ENCODE assay signal across 6 cellular contexts in the genomic region with DNA sequence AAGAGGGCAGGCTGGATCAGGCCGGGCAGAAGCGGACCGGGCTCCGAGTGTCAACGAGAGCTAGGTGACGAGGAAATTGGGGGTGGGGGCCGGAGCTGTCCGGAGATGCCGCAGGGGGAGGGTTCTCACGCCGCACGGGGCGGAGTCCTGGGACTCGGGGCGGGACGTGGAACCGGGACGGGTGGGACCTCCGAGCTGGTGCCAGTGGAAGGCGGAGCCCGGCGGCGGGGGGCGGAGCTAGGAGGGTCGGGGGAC. TPM values are rescaled to one million over a fixed set of nuclear protein-coding genes. Genes with fewer than 3 reads are reported as not detected.
DNase-seq lines count a peak whose midpoint lies in the region; TF ChIP-seq lines count a peak whose summit lies in the region.

No MANE protein-coding gene starts in this region.

- H3K9me3 Mint-ChIP-seq in T-helper 2 cell treated with Interferon-gamma antibody and Interleukin-4, amounts not matched to agents 5 μg/mL and 100 μg/mL, for 36 hours, result no peaks in the 10 kb centered on the region
- no peaks in the 10 kb centered on the region for H3K9me3 Mint-ChIP-seq in osteocyte (ENCODE audit: unreplicated experiment)

- TF ChIP-seq CTCF in osteocyte (IDR thresholded peaks at IDR 0.05), result no peak

- H3K36me3 Mint-ChIP-seq in T-helper 2 cell treated with Interferon-gamma antibody and Interleukin-4, amounts not matched to agents 5 μg/mL and 100 μg/mL, for 36 hours (ENCODE audit: low read depth), result peaks cover 36% of the 10 kb centered on the region
- H3K36me3 Mint-ChIP-seq in osteocyte (ENCODE audit: unreplicated experiment), result peaks cover 12% of the 10 kb centered on the region

- peaks cover 24% of the 10 kb centered on the region for H3K4me1 Mint-ChIP-seq in T-helper 2 cell treated with Interferon-gamma antibody and Interleukin-4, amounts not matched to agents 5 μg/mL and 100 μg/mL, for 36 hours (ENCODE audit: low read depth)
- peaks cover 37% of the 10 kb centered on the region for H3K4me1 Mint-ChIP-seq in osteocyte (ENCODE audit: unreplicated experiment)

- H3K27ac Mint-ChIP-seq in T-helper 2 cell treated with Interferon-gamma antibody and Interleukin-4, amounts not matched to agents 5 μg/mL and 100 μg/mL, for 36 hours, result peak overlapping the region; percentile 95
- H3K27ac Mint-ChIP-seq in osteocyte (ENCODE audit: unreplicated experiment), result peak overlapping the region; percentile 96

- DNase-seq in T-helper 2 cell treated with Interferon-gamma antibody and Interleukin-4, amounts not matched to agents 5 μg/mL and 100 μg/mL, for 36 hours (ENCODE audit: low spot score), result no peak
- no peak for DNase-seq in T-helper 2 cell
- peak in 23 of 61 donors; percentile 85 to 100 (median 99) for DNase-seq in caudate nucleus (lab: John Stamatoyannopoulos, UW)
- DNase-seq in osteocyte (ENCODE audit: extremely low spot score, unreplicated experiment), result no peak
- DNase-seq in GM19238 (ENCODE audit: insufficient read length, low spot score), result no peak
- no peak for DNase-seq in CD1c-positive myeloid dendritic cell (ENCODE audit: extremely low spot score)

- no peaks in the 10 kb centered on the region for H3K27me3 Mint-ChIP-seq in T-helper 2 cell treated with Interferon-gamma antibody and Interleukin-4, amounts not matched to agents 5 μg/mL and 100 μg/mL, for 36 hours (ENCODE audit: low read depth)
- no peaks in the 10 kb centered on the region for H3K27me3 Mint-ChIP-seq in osteocyte (ENCODE audit: unreplicated experiment)

- peak overlapping the region; percentile 100 for H3K27ac ChIP-seq in caudate nucleus (ENCODE audit: low read depth, low read length)

- peak overlapping the region; percentile 91 for H3K4me3 Mint-ChIP-seq in T-helper 2 cell treated with Interferon-gamma antibody and Interleukin-4, amounts not matched to agents 5 μg/mL and 100 μg/mL, for 36 hours
- H3K4me3 Mint-ChIP-seq in osteocyte (ENCODE audit: unreplicated experiment), result peak overlapping the region; percentile 91

RNA-seq across cellular contexts. Expression of gene FKBP2, which starts 0.2 kb away (rescaled TPM):
- total RNA-seq in osteocyte, result 52.9 and 54.7 TPM in 2 replicates

RNA-seq across cellular contexts. Expression of gene PPP1R14B, which starts 5.6 kb away (rescaled TPM):
- 270 and 286 TPM in 2 replicates for total RNA-seq in osteocyte

RNA-seq across cellular contexts. Expression of gene VEGFB, which starts 6.7 kb away (rescaled TPM):
- total RNA-seq in osteocyte, result 205 and 217 TPM in 2 replicates

RNA-seq across cellular contexts. Expression of gene PLCB3, which starts 10.2 kb away (rescaled TPM):
- total RNA-seq in osteocyte, result 30.2 and 32.0 TPM in 2 replicates

RNA-seq across cellular contexts. Expression of gene DNAJC4, which starts 10.8 kb away (rescaled TPM):
- 46.5 and 49.9 TPM in 2 replicates for total RNA-seq in osteocyte
